ENCODE assay signal across 10 cellular contexts in genomic region chr11:78573271-78574035, GRCh38. TPM values are rescaled to one million over a fixed set of nuclear protein-coding genes. Genes with fewer than 3 reads are reported as not detected.
DNase-seq lines count a peak whose midpoint lies in the region; ATAC-seq, FAIRE-seq and TF ChIP-seq lines count a peak whose summit lies in the region.
"Had no signal": no experiment of that assay in that cellular context is flagged by ENCODE, and none has a peak within 500 bp of the region (broad histone marks: within the 10 kb centered on the region; RNA-seq: fewer than 3 reads in every experiment).

No MANE protein-coding gene starts in this region.

- intact Hi-C loops in naive thymus-derived CD4-positive, alpha-beta T cell (cut with micrococcal nuclease) = loop anchor here (1.0 to 10.0 kb wide), 12 partner anchors 9 to 1526 kb away; partner anchors contain the start of genes GAB2 (in 2 of the 2), INTS4 (in 2 of the 2), KCTD21 (in 2 of the 2) and USP35 (in 2 of the 2)

- no peak for FAIRE-seq in small intestine (lab: Jason Lieb, UNC)
- FAIRE-seq: islet of Langerhans had no signal

- H3K27me3 ChIP-seq in BE2C (no peaks in the 10 kb centered on the region), small intestine (ENCODE audit: control insufficient read depth in 2 of 2, insufficient read depth in 2 of 2, low read length in 2 of 2) (no peaks in the 10 kb centered on the region)
- H3K27me3 ChIP-seq in naive thymus-derived CD4-positive, alpha-beta T cell (ENCODE audit: control insufficient read depth in 2 of 2, insufficient read depth in 2 of 2, low read length in 2 of 2) = no peaks in the 10 kb centered on the region

- H3K36me3 Mint-ChIP-seq in chondrocyte (ENCODE audit: low read depth) = peaks cover 11% of the 10 kb centered on the region
- peaks cover 0 to 16% (median 11%) of the 10 kb centered on the region in 5 donors for H3K36me3 Mint-ChIP-seq in naive thymus-derived CD4-positive, alpha-beta T cell

- peak overlapping the region; percentile 98 for H3K4me3 Mint-ChIP-seq in chondrocyte (ENCODE audit: unreplicated experiment)
- H3K4me3 Mint-ChIP-seq in naive thymus-derived CD4-positive, alpha-beta T cell = peak overlapping the region; percentile 93 to 100 (median 98)

- peaks cover 24% of the 10 kb centered on the region for H3K36me3 ChIP-seq in BE2C
- H3K36me3 ChIP-seq in naive thymus-derived CD4-positive, alpha-beta T cell (ENCODE audit: control insufficient read depth in 2 of 3, insufficient read depth in 3 of 3, low read length in 3 of 3) = peaks cover 0 to 17% (median 0%) of the 10 kb centered on the region in 3 experiments
- H3K36me3 ChIP-seq in small intestine (ENCODE audit: control insufficient read depth in 2 of 2, insufficient read depth in 2 of 2, low read length in 2 of 2) = no peaks in the 10 kb centered on the region

- H3K4me1 Mint-ChIP-seq in chondrocyte (ENCODE audit: low read depth) = peaks cover 14% of the 10 kb centered on the region
- H3K4me1 Mint-ChIP-seq in naive thymus-derived CD4-positive, alpha-beta T cell = peaks cover 24 to 63% (median 50%) of the 10 kb centered on the region in 7 donors

- POLR2A ChIA-PET in naive thymus-derived CD4-positive, alpha-beta T cell (lab: Charles Lee) = interaction anchor here (0.7 to 2.4 kb wide), 2 partner anchors 9 to 71 kb away, joined by 3 to 15 read pairs; no protein-coding TSS in a partner anchor

- H3K4me1 ChIP-seq in BE2C (no peaks in the 10 kb centered on the region), small intestine (ENCODE audit: control insufficient read depth in 2 of 2, insufficient read depth in 1 of 2, low read depth in 1 of 2, low read length in 1 of 2) (peaks cover 0 to 10% of the 10 kb centered on the region in 2 donors)
- peaks cover 7 to 21% of the 10 kb centered on the region in 2 donors for H3K4me1 ChIP-seq in naive thymus-derived CD4-positive, alpha-beta T cell (ENCODE audit: control insufficient read depth in 2 of 2, insufficient read depth in 2 of 2, low read length in 2 of 2)

- no peaks in the 10 kb centered on the region for H3K27me3 Mint-ChIP-seq in chondrocyte (ENCODE audit: low read depth)
- peaks cover 0 to 2% (median 0%) of the 10 kb centered on the region in 5 donors for H3K27me3 Mint-ChIP-seq in naive thymus-derived CD4-positive, alpha-beta T cell

- CTCF ChIA-PET in naive thymus-derived CD4-positive, alpha-beta T cell (lab: Charles Lee) = interaction anchor here (0.6 to 2.6 kb wide), 3 partner anchors 9 to 152 kb away, joined by 3 to 29 read pairs (median 3); no protein-coding TSS in a partner anchor

- H3K27ac ChIP-seq in naive thymus-derived CD4-positive, alpha-beta T cell (ENCODE audit: low read depth, low read length) = peak overlapping the region; percentile 96
- no peak overlapping the region for H3K27ac ChIP-seq in small intestine (ENCODE audit: low read depth in 1 of 2, low read length in 1 of 2)

- no peaks in the 10 kb centered on the region for H3K9me3 ChIP-seq in BE2C
- H3K9me3 ChIP-seq in naive thymus-derived CD4-positive, alpha-beta T cell (ENCODE audit: control insufficient read depth in 2 of 3, low read length in 3 of 3) = no peaks in the 10 kb centered on the region
- no peaks in the 10 kb centered on the region for H3K9me3 ChIP-seq in small intestine (ENCODE audit: control insufficient read depth, low read depth)

- TF ChIP-seq CTCF in BE2C (IDR thresholded peaks at IDR 0.05; ENCODE audit: low read depth, low read length) (no peak), chondrocyte (IDR thresholded peaks at IDR 0.05) (no peak)

- H3K4me3 ChIP-seq in BE2C (ENCODE audit: low read depth, low read length) = peak overlapping the region; percentile 80
- peak overlapping the region; percentile 59 for H3K4me3 ChIP-seq in Jurkat, Clone E6-1 (ENCODE audit: low read length)
- H3K4me3 ChIP-seq in naive thymus-derived CD4-positive, alpha-beta T cell (ENCODE audit: low read length) = peak overlapping the region; percentile 70
- H3K4me3 ChIP-seq in small intestine (ENCODE audit: low read depth in 1 of 2, low read length in 2 of 2) = peak overlapping the region in 1 of 2 donors; percentile 72

- DNase-seq in BE2C (no peak), chondrocyte (ENCODE audit: low spot score) (no peak), small intestine (no peak)
- no peak for DNase-seq in Jurkat, Clone E6-1 (ENCODE audit: low read depth, low spot score)
- DNase-seq in naive thymus-derived CD4-positive, alpha-beta T cell = peak in 2 of 9 donors; percentile 6 to 13
- DNase-seq in stimulated activated CD4-positive, alpha-beta T cell treated with anti-CD3 and anti-CD28 coated beads, Interleukin-4, amount 100 ng/mL, for 24 hours = no peak
- DNase-seq: SIG-M5 had no signal

- peak overlapping the region; percentile 95 for H3K27ac Mint-ChIP-seq in chondrocyte (ENCODE audit: unreplicated experiment)
- H3K27ac Mint-ChIP-seq in naive thymus-derived CD4-positive, alpha-beta T cell = peak overlapping the region; percentile 86 to 99 (median 98)

- H3K9me3 Mint-ChIP-seq in chondrocyte (ENCODE audit: low read depth) = no peaks in the 10 kb centered on the region
- peaks cover 0 to 2% (median 0%) of the 10 kb centered on the region in 11 donors for H3K9me3 Mint-ChIP-seq in naive thymus-derived CD4-positive, alpha-beta T cell

- ATAC-seq in naive thymus-derived CD4-positive, alpha-beta T cell = no peak
- ATAC-seq in HG03520 (IDR thresholded peaks at IDR 0.05; ENCODE audit: unreplicated experiment) = no peak
- no peak for ATAC-seq in HG03342 (IDR thresholded peaks at IDR 0.05; ENCODE audit: unreplicated experiment)

- 25 to 29% (median 28%) methylated on average over 8 of the region's 8 CpGs for WGBS in small intestine, 3 donors

RNA-seq across cellular contexts. Expression of gene NARS2, which starts 1.2 kb away (rescaled TPM):
- 27.6 TPM for polyA plus RNA-seq in BE2C (2012; ENCODE audit: insufficient read depth, insufficient read length, low read depth)
- polyA plus RNA-seq in Jurkat, Clone E6-1 (2012; ENCODE audit: insufficient read depth, insufficient read length) = 45.1 TPM
- total RNA-seq in chondrocyte = 11.0 to 13.6 TPM (median 12.4 TPM) in 3 replicates
- total RNA-seq in naive thymus-derived CD4-positive, alpha-beta T cell = 10 to 100 TPM in 4 of 5 experiments, 1 to 10 TPM in 1; 9.3 to 21.5 (median 19.7) TPM
- 10 to 100 TPM; 14.1 to 19.0 TPM for polyA plus RNA-seq in naive thymus-derived CD4-positive, alpha-beta T cell
- 10 to 100 TPM in 1 of 3 donors, 1 to 10 TPM in 2; 8.1 to 21.8 (median 8.4) TPM for polyA plus RNA-seq in small intestine
